ENCODE assay signal across 1 cellular context in the genomic region with DNA sequence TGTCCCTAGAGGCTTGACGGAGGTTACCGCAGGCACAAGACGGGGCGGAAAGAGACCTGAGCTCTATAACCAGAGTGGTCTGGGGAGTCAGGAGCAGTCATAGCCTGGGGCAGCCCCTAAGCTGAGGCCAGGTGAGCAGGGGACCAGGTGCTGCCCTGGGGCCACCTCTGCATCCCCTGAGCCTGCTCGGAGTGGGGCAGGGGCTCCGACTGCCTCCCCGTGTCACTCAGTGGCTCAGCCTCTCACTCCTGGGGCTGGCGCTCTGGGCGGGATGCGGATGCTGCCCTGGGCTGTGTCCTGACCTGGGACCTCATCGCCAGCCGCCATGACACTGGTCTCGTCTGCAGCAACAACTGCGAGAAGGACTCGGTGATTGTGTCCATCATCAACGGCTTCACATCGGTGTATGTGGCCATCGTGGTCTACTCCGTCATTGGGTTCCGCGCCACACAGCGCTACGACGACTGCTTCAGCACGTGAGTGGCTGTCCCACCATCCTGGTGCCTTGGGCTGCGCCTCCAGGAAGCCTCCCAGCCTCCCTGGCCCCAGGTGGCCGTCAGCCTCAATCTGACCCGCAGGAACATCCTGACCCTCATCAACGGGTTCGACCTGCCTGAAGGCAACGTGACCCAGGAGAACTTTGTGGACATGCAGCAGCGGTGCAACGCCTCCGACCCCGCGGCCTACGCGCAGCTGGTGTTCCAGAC.
TF ChIP-seq lines count a peak whose summit lies in the region.

No MANE protein-coding gene starts in this region.

TF ChIP-seq in K562, 482 proteins besides CTCF, POLR2A, EP300 and RAD21:
- TF ChIP-seq, protein P1, sequence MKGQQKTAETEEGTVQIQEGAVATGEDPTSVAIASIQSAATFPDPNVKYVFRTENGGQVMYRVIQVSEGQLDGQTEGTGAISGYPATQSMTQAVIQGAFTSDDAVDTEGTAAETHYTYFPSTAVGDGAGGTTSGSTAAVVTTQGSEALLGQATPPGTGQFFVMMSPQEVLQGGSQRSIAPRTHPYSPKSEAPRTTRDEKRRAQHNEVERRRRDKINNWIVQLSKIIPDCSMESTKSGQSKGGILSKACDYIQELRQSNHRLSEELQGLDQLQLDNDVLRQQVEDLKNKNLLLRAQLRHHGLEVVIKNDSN (CRISPR knock-in tag; IDR thresholded peaks at IDR 0.05), result peak; percentile 21; the same call in 1 of the 2 replicates
- TF ChIP-seq, protein P2, sequence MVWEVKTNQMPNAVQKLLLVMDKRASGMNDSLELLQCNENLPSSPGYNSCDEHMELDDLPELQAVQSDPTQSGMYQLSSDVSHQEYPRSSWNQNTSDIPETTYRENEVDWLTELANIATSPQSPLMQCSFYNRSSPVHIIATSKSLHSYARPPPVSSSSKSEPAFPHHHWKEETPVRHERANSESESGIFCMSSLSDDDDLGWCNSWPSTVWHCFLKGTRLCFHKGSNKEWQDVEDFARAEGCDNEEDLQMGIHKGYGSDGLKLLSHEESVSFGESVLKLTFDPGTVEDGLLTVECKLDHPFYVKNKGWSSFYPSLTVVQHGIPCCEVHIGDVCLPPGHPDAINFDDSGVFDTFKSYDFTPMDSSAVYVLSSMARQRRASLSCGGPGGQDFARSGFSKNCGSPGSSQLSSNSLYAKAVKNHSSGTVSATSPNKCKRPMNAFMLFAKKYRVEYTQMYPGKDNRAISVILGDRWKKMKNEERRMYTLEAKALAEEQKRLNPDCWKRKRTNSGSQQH (CRISPR knock-in tag; IDR thresholded peaks at IDR 0.05), result no peak
- no peak for TF ChIP-seq MEF2A (IDR thresholded peaks at IDR 0.05; ENCODE audit: control insufficient read depth, low read depth, low read length)
- TF ChIP-seq POLR2G (IDR thresholded peaks at IDR 0.05; ENCODE audit: low read depth, low read length), result 0 out of 2 replicates have a peak, but pooled peaks have one; percentile 9
TF ChIP-seq in K562: peak in this region for 2.
